Comparison of ENCODE assay signal across 8 cellular contexts in the genomic region with DNA sequence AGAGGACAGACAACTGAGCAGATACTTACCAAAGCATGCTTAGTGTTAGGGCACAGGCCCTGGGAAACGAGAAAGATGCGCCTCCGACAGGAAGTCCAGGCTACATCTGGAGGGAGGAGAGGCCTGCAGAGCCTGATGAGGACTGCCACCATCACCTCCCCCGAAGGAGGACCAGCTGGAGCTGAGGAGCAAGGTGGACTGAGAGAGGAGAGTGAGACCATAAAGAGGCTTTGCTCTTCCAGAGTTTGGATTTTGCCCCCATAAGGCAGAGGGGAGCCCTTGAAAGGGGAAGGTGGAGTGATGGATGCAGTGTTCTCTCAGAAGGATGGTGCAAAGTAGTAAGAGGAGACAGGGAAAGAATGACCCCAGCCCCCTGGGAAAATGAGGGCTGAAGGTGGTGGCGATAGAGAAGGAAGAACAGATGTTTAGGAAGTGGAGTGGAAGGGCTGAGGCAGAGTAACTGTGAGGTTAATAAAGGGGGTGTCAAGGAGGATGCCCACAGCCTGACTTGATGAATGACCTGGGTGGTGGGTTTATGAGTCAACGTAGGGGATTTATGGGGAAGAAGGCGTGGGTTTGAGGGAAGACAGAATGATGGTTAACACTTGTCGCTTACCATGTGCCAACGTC. TPM values are rescaled to one million over a fixed set of nuclear protein-coding genes. Genes with fewer than 3 reads are reported as not detected.
DNase-seq lines count a peak whose midpoint lies in the region; ATAC-seq, FAIRE-seq and TF ChIP-seq lines count a peak whose summit lies in the region.

No MANE protein-coding gene starts in this region.

- BruUV-seq in Panc1 (replicated peaks; lab: Mats Ljungman, UMichigan): no TSS peak

- H3K4me3 Mint-ChIP-seq in neural progenitor cell: no peak overlapping the region

- H3K27ac Mint-ChIP-seq in neural progenitor cell: no peak overlapping the region

- TF ChIP-seq POLR2A in H54 (IDR thresholded peaks at IDR 0.05; ENCODE audit: low read depth, low read length): no peak; the same call in 1 of the 2 replicates

- no peak for TF ChIP-seq CTCF in Panc1 (IDR thresholded peaks at IDR 0.05)
- TF ChIP-seq CTCF in neural progenitor cell (IDR thresholded peaks at IDR 0.05): no peak

- peak overlapping the region; percentile 90 for H3K27ac ChIP-seq in Panc1 (ENCODE audit: low read length)
- H3K27ac ChIP-seq in duodenal mucosa (ENCODE audit: low read depth, low read length): peak overlapping the region; percentile 88
- peak overlapping the region; percentile 99 for H3K27ac ChIP-seq in neural progenitor cell

- in situ Hi-C loops in Panc1 (cut with HindIII; ENCODE audit: low pct_unique_long_range_greater_than_20kb, low sequenced_read_pairs): no loop called here

- H3K9me3 ChIP-seq in Panc1 (ENCODE audit: control insufficient read depth, insufficient read depth, low read depth, low read length) (no peaks in the 10 kb centered on the region), duodenal mucosa (ENCODE audit: control insufficient read depth in 1 of 2, low read length in 2 of 2) (no peaks in the 10 kb centered on the region), neural progenitor cell (ENCODE audit: low read depth) (no peaks in the 10 kb centered on the region)

- CTCF ChIA-PET in Panc1 (lab: Charles Lee): no interaction called here

- H3K4me1 ChIP-seq in Panc1 (ENCODE audit: control insufficient read depth, insufficient read depth, low read length) (peaks cover 21% of the 10 kb centered on the region), duodenal mucosa (ENCODE audit: control insufficient read depth in 1 of 2, insufficient read depth in 2 of 2, low read length in 2 of 2) (peaks cover 36 to 39% of the 10 kb centered on the region in 2 donors), neural progenitor cell (peaks cover 36% of the 10 kb centered on the region)

- peaks cover 19% of the 10 kb centered on the region for H3K4me1 Mint-ChIP-seq in neural progenitor cell

- intact Hi-C loops in Panc1 (cut with micrococcal nuclease; ENCODE audit: unreplicated experiment): no loop called here

- peak overlapping the region; percentile 58 for H3K4me3 ChIP-seq in Panc1 (ENCODE audit: low read depth in 2 of 2, low read length in 2 of 2)
- H3K4me3 ChIP-seq in duodenal mucosa (ENCODE audit: low read depth in 1 of 2, low read length in 2 of 2): peak overlapping the region; percentile 68 to 80
- peak overlapping the region; percentile 99 for H3K4me3 ChIP-seq in neural progenitor cell

- H3K9ac ChIP-seq in duodenal mucosa (ENCODE audit: low read depth in 1 of 2, low read length in 2 of 2): peak overlapping the region; percentile 76 to 80
- peak overlapping the region; percentile 67 for H3K9ac ChIP-seq in neural progenitor cell

- H3K4me2 ChIP-seq in neural progenitor cell: peak overlapping the region; percentile 95

- DNase-seq in stimulated activated CD4-positive, alpha-beta T cell treated with anti-CD3 and anti-CD28 coated beads, Interleukin-12 subunit alpha, Interleukin-12 subunit beta, amount 100 ng/mL, for 48 hours (ENCODE audit: low read depth in 2 of 3, low spot score in 1 of 3): peak in 2 of 3 donors; percentile 11 to 13
- no peak for DNase-seq in stimulated activated CD4-positive, alpha-beta T cell treated with anti-CD3 and anti-CD28 coated beads, Interleukin-12 subunit alpha, Interleukin-12 subunit beta, amount 100 ng/mL, for 4 hours
- DNase-seq in Panc1 (ENCODE audit: low read depth, low spot score) (no peak), neural progenitor cell (ENCODE audit: low spot score) (peak; percentile 23), LoVo (ENCODE audit: low spot score) (no peak), H54 (ENCODE audit: insufficient read length, low spot score) (no peak), NCI-H1436 (lab: John Stamatoyannopoulos, UW) (no peak)

- POLR2A ChIA-PET in Panc1 (lab: Charles Lee): interaction anchor here (0.6 kb wide), 1 partner anchor 560 kb away, joined by 3 read pairs; no protein-coding TSS in a partner anchor

- no peak for ATAC-seq in Panc1

- peaks cover 64% of the 10 kb centered on the region for H3K79me2 ChIP-seq in neural progenitor cell (ENCODE audit: low read depth)

- FAIRE-seq in H54 (lab: Jason Lieb, UNC): no peak

- peaks cover 5% of the 10 kb centered on the region for H3K27me3 Mint-ChIP-seq in neural progenitor cell (ENCODE audit: insufficient read depth, low read depth)

- H3K9me3 Mint-ChIP-seq in neural progenitor cell: no peaks in the 10 kb centered on the region

- H3K27me3 ChIP-seq in Panc1 (ENCODE audit: control insufficient read depth, insufficient read depth, low read length) (no peaks in the 10 kb centered on the region), duodenal mucosa (ENCODE audit: control insufficient read depth in 1 of 2, insufficient read depth in 2 of 2, low read length in 2 of 2) (no peaks in the 10 kb centered on the region), neural progenitor cell (no peaks in the 10 kb centered on the region)

- peaks cover 34% of the 10 kb centered on the region for H3F3A ChIP-seq in neural progenitor cell (ENCODE audit: low read depth)

- H3K36me3 Mint-ChIP-seq in neural progenitor cell: peaks cover 2% of the 10 kb centered on the region

- H4K20me1 ChIP-seq in neural progenitor cell (ENCODE audit: low read depth): peaks cover 31% of the 10 kb centered on the region

- H2AFZ ChIP-seq in neural progenitor cell (replicated peaks): peak overlapping the region; percentile 75

- H3K36me3 ChIP-seq in Panc1 (ENCODE audit: control insufficient read depth, insufficient read depth, low read length): peaks cover 3% of the 10 kb centered on the region; the same call in 1 of the 2 replicates
- no peaks in the 10 kb centered on the region for H3K36me3 ChIP-seq in duodenal mucosa (ENCODE audit: control insufficient read depth in 1 of 2, insufficient read depth in 2 of 2, low read length in 2 of 2)
- H3K36me3 ChIP-seq in neural progenitor cell: no peaks in the 10 kb centered on the region

RNA-seq across cellular contexts. Expression of gene SCAF4, which starts 1.1 kb away (rescaled TPM):
- total RNA-seq in Panc1 (2021; ENCODE audit: unreplicated experiment): 28.4 TPM
- 16.8 TPM for polyA plus RNA-seq in Panc1 (2012; ENCODE audit: insufficient read length)
- total RNA-seq in neural progenitor cell (ENCODE audit: low replicate concordance): 27.0 and 31.9 TPM in 2 replicates

Comparison
In these comparisons a context has a peak if more than half of its experiments do, and no peak if none do; other contexts are left out.
1. DNase-seq: peak in stimulated activated CD4-positive, alpha-beta T cell treated with anti-CD3 and anti-CD28 coated beads, Interleukin-12 subunit alpha, Interleukin-12 subunit beta, amount 100 ng/mL, for 48 hours (2 of 3) and neural progenitor cell (single experiment); none in stimulated activated CD4-positive, alpha-beta T cell treated with anti-CD3 and anti-CD28 coated beads, Interleukin-12 subunit alpha, Interleukin-12 subunit beta, amount 100 ng/mL, for 4 hours (single experiment), Panc1 (single experiment), LoVo (single experiment), H54 (single experiment) and NCI-H1436 (single experiment).
2. Peak in every context shown above with its lines, with median percentiles within 50 percentile points of each other: H3K27ac ChIP-seq and H3K4me3 ChIP-seq.